Comparison of ENCODE assay signal across 1 cellular context in the genomic region with DNA sequence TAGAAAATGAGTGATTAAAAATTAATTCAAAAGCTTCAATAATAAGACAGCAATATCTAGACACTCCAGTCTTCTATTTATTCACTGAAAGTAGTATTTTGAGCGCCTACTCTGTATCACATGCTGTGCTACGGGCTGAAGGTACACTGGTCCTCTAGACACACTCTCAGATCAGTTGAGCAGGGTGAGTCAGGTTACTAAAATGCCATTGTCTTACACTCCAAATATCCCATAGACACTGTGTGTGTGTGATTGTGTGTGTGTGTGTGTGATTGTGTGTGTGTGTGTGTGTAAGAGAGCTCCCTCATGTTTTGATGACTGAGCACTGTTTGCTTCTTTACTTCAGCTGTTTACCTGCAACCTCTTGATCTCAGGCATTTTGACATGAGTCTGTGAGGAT.
TF ChIP-seq lines count a peak whose summit lies in the region.

No MANE protein-coding gene starts in this region.

TF ChIP-seq in GM23338, 12 proteins besides CTCF, POLR2A, EP300 and RAD21:
- TF ChIP-seq ZNF462 (CRISPR knock-in tag; IDR thresholded peaks at IDR 0.05) (no peak), EZH2phosphoT487 (IDR thresholded peaks at IDR 0.05; ENCODE audit: unreplicated experiment) (no peak), NANOG (IDR thresholded peaks at IDR 0.05; ENCODE audit: borderline replicate concordance) (no peak), STAT1 (IDR thresholded peaks at IDR 0.05; ENCODE audit: unreplicated experiment) (no peak), EZH2 (IDR thresholded peaks at IDR 0.05; ENCODE audit: low read depth, unreplicated experiment) (no peak), ZNF114 (CRISPR knock-in tag; IDR thresholded peaks at IDR 0.05) (no peak), CREB1 (CRISPR knock-in tag; IDR thresholded peaks at IDR 0.05; ENCODE audit: low read depth) (no peak), POLR2AphosphoS5 (IDR thresholded peaks at IDR 0.05; ENCODE audit: low read depth) (no peak), JUNB (IDR thresholded peaks at IDR 0.05; ENCODE audit: unreplicated experiment) (no peak), ZNF331 (CRISPR knock-in tag; IDR thresholded peaks at IDR 0.05; ENCODE audit: low read depth) (no peak)
- TF ChIP-seq, protein P1, sequence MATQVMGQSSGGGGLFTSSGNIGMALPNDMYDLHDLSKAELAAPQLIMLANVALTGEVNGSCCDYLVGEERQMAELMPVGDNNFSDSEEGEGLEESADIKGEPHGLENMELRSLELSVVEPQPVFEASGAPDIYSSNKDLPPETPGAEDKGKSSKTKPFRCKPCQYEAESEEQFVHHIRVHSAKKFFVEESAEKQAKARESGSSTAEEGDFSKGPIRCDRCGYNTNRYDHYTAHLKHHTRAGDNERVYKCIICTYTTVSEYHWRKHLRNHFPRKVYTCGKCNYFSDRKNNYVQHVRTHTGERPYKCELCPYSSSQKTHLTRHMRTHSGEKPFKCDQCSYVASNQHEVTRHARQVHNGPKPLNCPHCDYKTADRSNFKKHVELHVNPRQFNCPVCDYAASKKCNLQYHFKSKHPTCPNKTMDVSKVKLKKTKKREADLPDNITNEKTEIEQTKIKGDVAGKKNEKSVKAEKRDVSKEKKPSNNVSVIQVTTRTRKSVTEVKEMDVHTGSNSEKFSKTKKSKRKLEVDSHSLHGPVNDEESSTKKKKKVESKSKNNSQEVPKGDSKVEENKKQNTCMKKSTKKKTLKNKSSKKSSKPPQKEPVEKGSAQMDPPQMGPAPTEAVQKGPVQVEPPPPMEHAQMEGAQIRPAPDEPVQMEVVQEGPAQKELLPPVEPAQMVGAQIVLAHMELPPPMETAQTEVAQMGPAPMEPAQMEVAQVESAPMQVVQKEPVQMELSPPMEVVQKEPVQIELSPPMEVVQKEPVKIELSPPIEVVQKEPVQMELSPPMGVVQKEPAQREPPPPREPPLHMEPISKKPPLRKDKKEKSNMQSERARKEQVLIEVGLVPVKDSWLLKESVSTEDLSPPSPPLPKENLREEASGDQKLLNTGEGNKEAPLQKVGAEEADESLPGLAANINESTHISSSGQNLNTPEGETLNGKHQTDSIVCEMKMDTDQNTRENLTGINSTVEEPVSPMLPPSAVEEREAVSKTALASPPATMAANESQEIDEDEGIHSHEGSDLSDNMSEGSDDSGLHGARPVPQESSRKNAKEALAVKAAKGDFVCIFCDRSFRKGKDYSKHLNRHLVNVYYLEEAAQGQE (IDR thresholded peaks at IDR 0.05; ENCODE audit: unreplicated experiment), result no peak
- TF ChIP-seq, protein P2, sequence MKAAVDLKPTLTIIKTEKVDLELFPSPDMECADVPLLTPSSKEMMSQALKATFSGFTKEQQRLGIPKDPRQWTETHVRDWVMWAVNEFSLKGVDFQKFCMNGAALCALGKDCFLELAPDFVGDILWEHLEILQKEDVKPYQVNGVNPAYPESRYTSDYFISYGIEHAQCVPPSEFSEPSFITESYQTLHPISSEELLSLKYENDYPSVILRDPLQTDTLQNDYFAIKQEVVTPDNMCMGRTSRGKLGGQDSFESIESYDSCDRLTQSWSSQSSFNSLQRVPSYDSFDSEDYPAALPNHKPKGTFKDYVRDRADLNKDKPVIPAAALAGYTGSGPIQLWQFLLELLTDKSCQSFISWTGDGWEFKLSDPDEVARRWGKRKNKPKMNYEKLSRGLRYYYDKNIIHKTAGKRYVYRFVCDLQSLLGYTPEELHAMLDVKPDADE (IDR thresholded peaks at IDR 0.05), result no peak
TF ChIP-seq in GM23338: peak in this region for 0.
